ENCODE assay signal across 19 cellular contexts in the genomic region with DNA sequence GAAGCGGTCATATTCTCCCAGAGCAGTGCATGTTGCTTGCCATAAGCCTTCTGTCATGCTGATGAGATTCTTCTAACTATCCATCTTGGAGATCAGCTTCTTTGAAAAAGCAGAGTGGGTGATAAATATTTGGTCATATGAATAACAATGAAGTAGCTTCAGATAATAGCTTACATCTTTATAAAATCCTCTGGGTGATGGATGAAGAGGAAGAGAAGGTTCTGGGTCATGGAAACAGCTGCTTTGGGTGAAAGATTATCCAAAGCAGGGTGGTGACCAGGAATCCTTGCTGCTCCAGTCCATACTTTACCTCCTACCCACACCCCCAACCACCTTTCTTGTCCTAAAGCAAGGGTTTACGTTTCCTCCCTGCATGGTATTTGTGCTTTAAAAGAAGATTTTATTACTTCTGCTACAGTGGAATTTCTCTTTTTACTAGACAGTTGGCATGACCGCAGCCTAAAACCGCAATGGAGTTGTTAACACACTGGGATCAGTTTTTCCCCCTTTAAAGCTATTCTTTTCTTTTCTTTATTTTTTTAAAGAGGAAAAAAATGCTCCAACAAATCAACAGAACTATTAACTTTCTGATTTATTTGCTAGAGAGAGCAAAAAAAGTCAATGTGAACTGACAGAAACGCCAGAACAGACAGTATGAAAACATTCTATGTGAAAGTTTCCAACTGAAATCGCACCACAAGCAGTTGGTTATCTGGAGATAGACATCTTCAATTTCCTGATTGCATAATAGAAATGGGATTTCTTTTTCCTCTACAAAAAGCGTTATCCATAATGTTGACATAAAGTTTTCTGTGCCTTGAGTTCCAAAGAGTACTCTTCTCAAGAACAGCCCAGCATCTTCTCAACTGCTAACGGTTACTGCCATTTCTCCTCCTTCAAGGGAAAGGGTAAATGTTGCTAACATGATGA.
DNase-seq lines count a peak whose midpoint lies in the region; ATAC-seq and TF ChIP-seq lines count a peak whose summit lies in the region.
"Had no signal": no experiment of that assay in that cellular context is flagged by ENCODE, and none has a peak within 500 bp of the region (broad histone marks: within the 10 kb centered on the region; RNA-seq: fewer than 3 reads in every experiment).

No MANE protein-coding gene starts in this region.

- H3K4me3 ChIP-seq in SK-N-MC, result peak overlapping the region; percentile 36; the same call in 1 of the 2 replicates
- H3K4me3 ChIP-seq in iPS DF 6.9 (ENCODE audit: low read length), result no peak overlapping the region
- H3K4me3 ChIP-seq: mucosa of descending colon, prostate gland, testis had no signal

- no peaks in the 10 kb centered on the region for H3K9me3 ChIP-seq in KOPT-K1 (ENCODE audit: insufficient read depth, low read length, poor library complexity, severe bottlenecking)
- H3K9me3 ChIP-seq in SK-N-MC (ENCODE audit: low read depth, low read length), result no peaks in the 10 kb centered on the region
- H3K9me3 ChIP-seq in iPS DF 6.9 (ENCODE audit: control insufficient read depth, insufficient read depth, low read length), result no peaks in the 10 kb centered on the region
- H3K9me3 ChIP-seq: Caco-2, mucosa of descending colon, prostate gland, testis had no signal

- ATAC-seq in activated CD4-positive, CD25-positive, alpha-beta regulatory T cell treated with anti-CD3 and anti-CD28 coated beads, Interleukin-2, amount 50 U/mL, for 24 hours, result no peak
- no peak for ATAC-seq in GM21528 (IDR thresholded peaks at IDR 0.05; ENCODE audit: low FRiP score, unreplicated experiment)
- ATAC-seq: mucosa of descending colon had no signal

- DNase-seq in AML-193 (lab: John Stamatoyannopoulos, UW) (peak; percentile 80 to 84), SK-N-MC (ENCODE audit: low read depth, low spot score) (peak; percentile 83), iPS DF 6.9 (ENCODE audit: low read depth, low spot score) (peak; percentile 48), NCI-H226 (no peak), RWPE1 (ENCODE audit: low spot score) (no peak)
- DNase-seq: ACHN; activated CD4-positive, alpha-beta T cell treated with anti-CD3 and anti-CD28 coated beads, Interleukin-2, amount 50 U/mL, for 48 hours; activated effector memory CD4-positive, alpha-beta T cell treated with anti-CD3 and anti-CD28 coated beads, Interleukin-2, amount 50 U/mL, for 16 hours; brain microvascular endothelial cell; Caco-2; effector CD4-positive, alpha-beta T cell; mucosa of descending colon; NCI-H1417; NCI-H446 treated with DMSO at 0.1 percent for 48 hours; testis had no signal

- POLR2A ChIA-PET in RWPE1 (lab: Yijun Ruan, JAX; ENCODE audit: low non-redundant PET), result no interaction called here

- H3K9ac ChIP-seq in SK-N-MC (ENCODE audit: insufficient read length), result no peak overlapping the region

- WGBS in iPS DF 6.9 (ENCODE audit: insufficient coverage, insufficient read length), result no CpG with 5 or more reads among the region's 8 CpGs

- TF ChIP-seq CTCF in RWPE1 (conservative IDR thresholded peaks at IDR 0.05; ENCODE audit: low read depth), result no peak

- peaks cover 10% of the 10 kb centered on the region for H3K4me1 ChIP-seq in iPS DF 6.9 (ENCODE audit: control insufficient read depth, insufficient read depth, low read length)
- H3K4me1 ChIP-seq: prostate gland, testis had no signal

- H3K27ac ChIP-seq in KOPT-K1 (ENCODE audit: low read depth, low read length, poor library complexity, severe bottlenecking) (peak overlapping the region; percentile 82), SK-N-MC (0 out of 2 replicates have a peak overlapping the region, but pooled peaks have one; percentile 25), iPS DF 6.9 (ENCODE audit: low read length) (peak overlapping the region; percentile 16), RWPE1 (no peak overlapping the region)
- H3K27ac ChIP-seq: brain microvascular endothelial cell, testis had no signal

- H3K36me3 ChIP-seq in KOPT-K1 (ENCODE audit: insufficient read depth, low read length), result no peaks in the 10 kb centered on the region
- no peaks in the 10 kb centered on the region for H3K36me3 ChIP-seq in SK-N-MC (ENCODE audit: insufficient read depth, low read length)
- no peaks in the 10 kb centered on the region for H3K36me3 ChIP-seq in iPS DF 6.9 (ENCODE audit: control insufficient read depth, insufficient read depth, low read length)
- H3K36me3 ChIP-seq: brain microvascular endothelial cell, prostate gland had no signal

- H3K27me3 ChIP-seq in iPS DF 6.9 (ENCODE audit: control insufficient read depth, insufficient read depth, low read length), result no peaks in the 10 kb centered on the region
- H3K27me3 ChIP-seq: brain microvascular endothelial cell, testis had no signal

- CTCF ChIA-PET in RWPE1 (lab: Yijun Ruan, JAX), result no interaction called here

Comparison
In these comparisons a context has a peak if more than half of its experiments do, and no peak if none do; other contexts are left out.
1. DNase-seq: peak in AML-193 (2 of 2), SK-N-MC (single experiment) and iPS DF 6.9 (single experiment); none in NCI-H226 (single experiment) and RWPE1 (single experiment).